ENCODE assay signal across 11 cellular contexts in the genomic region with DNA sequence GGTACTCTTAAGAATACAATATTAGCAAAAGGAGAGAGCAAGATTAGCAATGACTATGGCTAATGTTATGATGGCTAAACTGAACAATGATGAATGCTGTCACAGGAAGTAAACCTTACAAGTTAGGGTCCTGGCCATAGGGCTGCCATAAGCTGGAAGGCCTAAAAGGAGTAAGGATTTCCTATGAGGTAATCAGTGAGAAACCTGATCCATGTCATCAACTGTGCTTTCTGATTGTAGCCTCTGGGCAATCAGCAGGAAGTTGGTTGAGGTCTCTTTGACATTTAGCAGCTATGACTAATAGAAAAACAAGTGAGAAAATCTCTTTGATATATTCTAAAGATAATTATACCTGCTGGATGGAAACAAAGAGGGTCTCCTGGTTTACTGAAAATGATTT.
DNase-seq lines count a peak whose midpoint lies in the region; ATAC-seq, FAIRE-seq and TF ChIP-seq lines count a peak whose summit lies in the region.
"Had no signal": no experiment of that assay in that cellular context is flagged by ENCODE, and none has a peak within 500 bp of the region (broad histone marks: within the 10 kb centered on the region; RNA-seq: fewer than 3 reads in every experiment).

No MANE protein-coding gene starts in this region.

- H2AFZ ChIP-seq in HepG2 (ENCODE audit: low read length) (no peak overlapping the region), PC-9 (no peak overlapping the region)

- H3K4me2 ChIP-seq in HepG2 (ENCODE audit: low read depth, low read length) (no peak overlapping the region), PC-9 (peak overlapping the region; percentile 24)

- H3K27me3 ChIP-seq in HepG2 (ENCODE audit: control insufficient read depth in 1 of 2, insufficient read depth in 2 of 2, low read length in 2 of 2), result no peaks in the 10 kb centered on the region
- no peaks in the 10 kb centered on the region for H3K27me3 ChIP-seq in right lobe of liver
- no peaks in the 10 kb centered on the region for H3K27me3 ChIP-seq in PC-9 (ENCODE audit: insufficient read depth, low read depth)
- H3K27me3 ChIP-seq in endodermal cell (ENCODE audit: control insufficient read depth, insufficient read depth, low read length, poor library complexity, severe bottlenecking), result no peaks in the 10 kb centered on the region

- H3K4me1 ChIP-seq in HepG2 (ENCODE audit: insufficient read depth, low read length) (no peaks in the 10 kb centered on the region), right lobe of liver (no peaks in the 10 kb centered on the region), PC-9 (replicated peaks; ENCODE audit: insufficient read depth) (peaks cover 14% of the 10 kb centered on the region), endodermal cell (ENCODE audit: control insufficient read depth, insufficient read depth, low read length) (no peaks in the 10 kb centered on the region)

- peak; percentile 39 for FAIRE-seq in HepG2 (lab: Jason Lieb, UNC)
- FAIRE-seq: G401.6 had no signal

- POLR2A ChIA-PET in HepG2 (lab: Yijun Ruan, JAX) (no interaction called here), PC-9 (lab: Charles Lee; ENCODE audit: unreplicated experiment) (no interaction called here)

- peaks cover 4% of the 10 kb centered on the region for H3F3A ChIP-seq in PC-9 (ENCODE audit: insufficient read depth, low read depth)

- DNase-seq in HepG2 (ENCODE audit: low spot score) (peak; percentile 16), right lobe of liver (no peak), PC-9 (peak; percentile 33 to 89), epithelial cell of esophagus (ENCODE audit: low read depth) (peak; percentile 90), endodermal cell (no peak), NCI-H446 (lab: John Stamatoyannopoulos, UW) (no peak)
- DNase-seq in stimulated activated naive CD8-positive, alpha-beta T cell treated with anti-CD3 and anti-CD28 coated beads, Interleukin-15, amount 100 ng/mL, for 72 hours, result peak; percentile 44 to 55
- DNase-seq: mucosa of descending colon had no signal

- TF ChIP-seq EP300 in HepG2 (IDR thresholded peaks at IDR 0.05; ENCODE audit: low read depth in 2 of 2, low read length in 2 of 2), result no peak
- no peak for TF ChIP-seq EP300 in HepG2 (CRISPR knock-in tag; IDR thresholded peaks at IDR 0.05; ENCODE audit: borderline replicate concordance)

- peak overlapping the region; percentile 95 to 97 for H3K27ac Mint-ChIP-seq in stimulated activated naive CD8-positive, alpha-beta T cell treated with anti-CD3 and anti-CD28 coated beads, Interleukin-15, amount 100 ng/mL, for 72 hours
- H3K27ac Mint-ChIP-seq in endodermal cell, result no peak overlapping the region

- H3K9me3 ChIP-seq in HepG2 (ENCODE audit: low read length) (no peaks in the 10 kb centered on the region), right lobe of liver (no peaks in the 10 kb centered on the region), PC-9 (ENCODE audit: insufficient read depth, low read depth) (peaks cover 4% of the 10 kb centered on the region; the same call in 1 of the 2 replicates), endodermal cell (ENCODE audit: control insufficient read depth, low read length) (peaks cover under 1% of the 10 kb centered on the region)
- H3K9me3 ChIP-seq: mucosa of descending colon had no signal

- no peak for TF ChIP-seq RAD21 in HepG2 (CRISPR knock-in tag; IDR thresholded peaks at IDR 0.05)

- peaks cover 7 to 8% of the 10 kb centered on the region in 2 donors for H3K9me3 Mint-ChIP-seq in stimulated activated naive CD8-positive, alpha-beta T cell treated with anti-CD3 and anti-CD28 coated beads, Interleukin-15, amount 100 ng/mL, for 72 hours
- H3K9me3 Mint-ChIP-seq in endodermal cell, result peaks cover 11% of the 10 kb centered on the region

- ATAC-seq in HepG2 (no peak), right lobe of liver (no peak), GM18870 (IDR thresholded peaks at IDR 0.05; ENCODE audit: unreplicated experiment) (no peak)
- peak; percentile 100 for ATAC-seq in stimulated activated naive CD8-positive, alpha-beta T cell treated with anti-CD3 and anti-CD28 coated beads, Interleukin-15, amount 100 ng/mL, for 72 hours
- ATAC-seq: mucosa of descending colon had no signal

- TF ChIP-seq POLR2A in HepG2 (IDR thresholded peaks at IDR 0.05; ENCODE audit: insufficient read depth in 1 of 2, low read depth in 2 of 2, low read length in 2 of 2) (no peak), right lobe of liver (IDR thresholded peaks at IDR 0.05) (no peak)

- no peaks in the 10 kb centered on the region; the same call in 1 of the 2 replicates for H3K9me2 ChIP-seq in PC-9 (ENCODE audit: insufficient read depth)

- H3K9ac ChIP-seq in HepG2 (ENCODE audit: insufficient read depth, low read depth, low read length), result no peak overlapping the region
- no peak overlapping the region for H3K9ac ChIP-seq in endodermal cell (ENCODE audit: extremely low read depth, low read length, poor library complexity, severe bottlenecking)

- H3K36me3 ChIP-seq in HepG2 (replicated peaks in 1 of 2; ENCODE audit: control insufficient read depth in 1 of 2, insufficient read depth in 2 of 2, low read length in 2 of 2), result no peaks in the 10 kb centered on the region; a peak in 2 of 5 replicates
- H3K36me3 ChIP-seq in right lobe of liver, result no peaks in the 10 kb centered on the region
- H3K36me3 ChIP-seq in PC-9 (ENCODE audit: low read depth), result no peaks in the 10 kb centered on the region
- H3K36me3 ChIP-seq in endodermal cell (ENCODE audit: control insufficient read depth, insufficient read depth, low read length), result no peaks in the 10 kb centered on the region

- TF ChIP-seq CTCF in HepG2 (CRISPR knock-in tag; IDR thresholded peaks at IDR 0.05) (no peak), right lobe of liver (IDR thresholded peaks at IDR 0.05) (no peak), PC-9 (conservative IDR thresholded peaks at IDR 0.05) (no peak), epithelial cell of esophagus (IDR thresholded peaks at IDR 0.05; ENCODE audit: insufficient read depth, low read depth, low read length, missing control alignments) (no peak), endodermal cell (conservative IDR thresholded peaks at IDR 0.05) (no peak)

- H3K4me1 Mint-ChIP-seq in stimulated activated naive CD8-positive, alpha-beta T cell treated with anti-CD3 and anti-CD28 coated beads, Interleukin-15, amount 100 ng/mL, for 72 hours, result peaks cover 27% of the 10 kb centered on the region
- H3K4me1 Mint-ChIP-seq in endodermal cell, result no peaks in the 10 kb centered on the region

- CTCF ChIA-PET in HepG2 (lab: Yijun Ruan, JAX; ENCODE audit: low intra/inter-chr PET ratio, low total read pairs), result no interaction called here
- CTCF ChIA-PET in PC-9 (lab: Charles Lee), result no interaction called here

- H3K36me3 Mint-ChIP-seq in endodermal cell (ENCODE audit: low read depth), result peaks cover 11% of the 10 kb centered on the region

- H3K27ac ChIP-seq in HepG2 (ENCODE audit: extremely low read length, insufficient read depth, low read length) (no peak overlapping the region), right lobe of liver (no peak overlapping the region), PC-9 (peak overlapping the region; percentile 60), endodermal cell (ENCODE audit: low read depth, low read length) (no peak overlapping the region)
- H3K27ac ChIP-seq: VCaP had no signal

- H3K4me3 Mint-ChIP-seq in stimulated activated naive CD8-positive, alpha-beta T cell treated with anti-CD3 and anti-CD28 coated beads, Interleukin-15, amount 100 ng/mL, for 72 hours, result peak overlapping the region in 1 of 2 donors; percentile 34
- H3K4me3 Mint-ChIP-seq in endodermal cell, result no peak overlapping the region

- intact Hi-C loops in HepG2 (cut with micrococcal nuclease; ENCODE audit: unreplicated experiment), result no loop called here
- intact Hi-C loops in right lobe of liver (cut with DNase I), result no loop called here
- intact Hi-C loops in PC-9 (cut with micrococcal nuclease; ENCODE audit: unreplicated experiment), result loop anchor here (10.0 kb wide), 1 partner anchor 240 kb away; no protein-coding TSS in a partner anchor

- BruUV-seq in HepG2 (replicated peaks; lab: Mats Ljungman, UMichigan), result no TSS peak
- no TSS peak for BruUV-seq in PC-9 (replicated peaks; lab: Mats Ljungman, UMichigan)

- no peak overlapping the region for H3K4me3 ChIP-seq in HepG2 (replicated peaks in 1 of 3; ENCODE audit: insufficient read depth in 1 of 3, low read depth in 2 of 3, low read length in 3 of 3)
- H3K4me3 ChIP-seq in right lobe of liver, result no peak overlapping the region
- no peak overlapping the region for H3K4me3 ChIP-seq in PC-9
- no peak overlapping the region for H3K4me3 ChIP-seq in epithelial cell of esophagus (ENCODE audit: low read length)
- no peak overlapping the region for H3K4me3 ChIP-seq in endodermal cell (ENCODE audit: low read length)
- H3K4me3 ChIP-seq: mucosa of descending colon had no signal

- H3K27me3 Mint-ChIP-seq in stimulated activated naive CD8-positive, alpha-beta T cell treated with anti-CD3 and anti-CD28 coated beads, Interleukin-15, amount 100 ng/mL, for 72 hours, result no peaks in the 10 kb centered on the region
- no peaks in the 10 kb centered on the region for H3K27me3 Mint-ChIP-seq in endodermal cell (ENCODE audit: insufficient read depth)

- H3K79me2 ChIP-seq in HepG2 (ENCODE audit: insufficient read depth, low read length) (no peaks in the 10 kb centered on the region), PC-9 (ENCODE audit: low read depth) (no peaks in the 10 kb centered on the region)

- in situ Hi-C loops in HepG2 (cut with HindIII; ENCODE audit: extremely low pct_ligation_motif_present, low pct_unique_long_range_greater_than_20kb), result no loop called here

- H4K20me1 ChIP-seq in HepG2 (ENCODE audit: insufficient read depth, low read length), result no peaks in the 10 kb centered on the region
- H4K20me1 ChIP-seq in PC-9 (ENCODE audit: insufficient read depth), result no peaks in the 10 kb centered on the region

TF ChIP-seq in HepG2, 621 proteins besides CTCF, POLR2A, EP300 and RAD21 (continues in another document):
- TF ChIP-seq ATF4 (CRISPR knock-in tag; IDR thresholded peaks at IDR 0.05) (no peak), TP53 (CRISPR knock-in tag; conservative IDR thresholded peaks at IDR 0.05) (no peak), ZNF546 (CRISPR knock-in tag; conservative IDR thresholded peaks at IDR 0.05) (no peak), MLX (CRISPR knock-in tag; IDR thresholded peaks at IDR 0.05) (no peak), SMARCC2 (IDR thresholded peaks at IDR 0.05) (no peak), ZNF256 (CRISPR knock-in tag; conservative IDR thresholded peaks at IDR 0.05) (no peak)

Comparison
In these comparisons a context has a peak if more than half of its experiments do, and no peak if none do; other contexts are left out.
1. DNase-seq: peak in HepG2 (single experiment), PC-9 (2 of 2), epithelial cell of esophagus (single experiment) and stimulated activated naive CD8-positive, alpha-beta T cell treated with anti-CD3 and anti-CD28 coated beads, Interleukin-15, amount 100 ng/mL, for 72 hours (2 of 2); none in right lobe of liver (0 of 3), endodermal cell (single experiment) and NCI-H446 (0 of 2).